1 cellular context compared by ENCODE assay signal in genomic region chr3:53145109-53146077, GRCh38.
TF ChIP-seq lines count a peak whose summit lies in the region.

No MANE protein-coding gene starts in this region.

TF ChIP-seq in IMR-90, 13 proteins besides CTCF, POLR2A, EP300 and RAD21 (continued from another document):
- TF ChIP-seq RCOR1 (IDR thresholded peaks at IDR 0.05; ENCODE audit: insufficient replicate concordance, low read length) = no peak
- TF ChIP-seq, protein P1, sequence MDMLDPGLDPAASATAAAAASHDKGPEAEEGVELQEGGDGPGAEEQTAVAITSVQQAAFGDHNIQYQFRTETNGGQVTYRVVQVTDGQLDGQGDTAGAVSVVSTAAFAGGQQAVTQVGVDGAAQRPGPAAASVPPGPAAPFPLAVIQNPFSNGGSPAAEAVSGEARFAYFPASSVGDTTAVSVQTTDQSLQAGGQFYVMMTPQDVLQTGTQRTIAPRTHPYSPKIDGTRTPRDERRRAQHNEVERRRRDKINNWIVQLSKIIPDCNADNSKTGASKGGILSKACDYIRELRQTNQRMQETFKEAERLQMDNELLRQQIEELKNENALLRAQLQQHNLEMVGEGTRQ (IDR thresholded peaks at IDR 0.05; ENCODE audit: low read depth, low read length) = no peak
